8 cellular contexts compared by ENCODE assay signal in the genomic region with DNA sequence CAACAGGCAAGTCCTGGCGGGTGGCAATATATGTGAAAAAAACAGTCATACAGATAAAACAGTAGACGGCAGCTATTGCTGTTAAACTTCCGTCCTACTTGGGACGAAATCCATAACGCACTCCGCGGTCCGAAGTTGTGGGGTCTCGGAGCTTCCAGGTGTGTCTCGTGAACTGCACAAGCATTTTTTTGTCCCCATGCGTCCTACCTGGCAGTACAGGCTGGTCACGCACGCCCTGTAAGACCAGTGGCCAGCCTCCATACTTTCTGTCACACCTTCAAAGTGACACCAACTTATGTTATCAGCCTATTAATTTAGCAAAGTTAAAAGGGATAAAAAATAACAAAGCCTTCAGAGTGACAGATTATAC. TPM values are rescaled to one million over a fixed set of nuclear protein-coding genes. Genes with fewer than 3 reads are reported as not detected.
DNase-seq lines count a peak whose midpoint lies in the region; ATAC-seq and TF ChIP-seq lines count a peak whose summit lies in the region.

No MANE protein-coding gene starts in this region.

- TF ChIP-seq POLR2A in upper lobe of left lung (IDR thresholded peaks at IDR 0.05): no peak

- no peaks in the 10 kb centered on the region for H3K9me3 ChIP-seq in iPS DF 6.9 (ENCODE audit: control insufficient read depth, insufficient read depth, low read length)
- no peaks in the 10 kb centered on the region for H3K9me3 ChIP-seq in upper lobe of left lung

- no peak overlapping the region for H3K4me3 Mint-ChIP-seq in activated naive CD4-positive, alpha-beta T cell treated with anti-CD3 and anti-CD28 coated beads, Interleukin-2, amount 10 ng/mL, durations not matched to agents 7 days and 5 days

- ATAC-seq in activated naive CD4-positive, alpha-beta T cell treated with anti-CD3 and anti-CD28 coated beads, Interleukin-2, amount 50 U/mL, for 72 hours: peak; percentile 14 to 24
- ATAC-seq in upper lobe of left lung (ENCODE audit: low FRiP score in 2 of 2): peak; percentile 0 to 21

- H3K4me3 ChIP-seq in WI38 (ENCODE audit: low read depth, low read length) (peak overlapping the region; percentile 57), iPS DF 6.9 (ENCODE audit: low read length) (peak overlapping the region; percentile 80), upper lobe of left lung (peak overlapping the region in 3 of 4 donors; percentile 30 to 42 (median 39))

- CTCF ChIA-PET in activated naive CD4-positive, alpha-beta T cell treated with anti-CD3 and anti-CD28 coated beads, Interleukin-2, amount 10 ng/mL, durations not matched to agents 7 days and 5 days (lab: Charles Lee): no interaction called here

- H3K27ac ChIP-seq in iPS DF 6.9 (ENCODE audit: low read length): no peak overlapping the region
- peak overlapping the region in 1 of 4 donors; percentile 70 for H3K27ac ChIP-seq in upper lobe of left lung

- peak overlapping the region; percentile 80 to 97 for H3K27ac Mint-ChIP-seq in activated naive CD4-positive, alpha-beta T cell treated with anti-CD3 and anti-CD28 coated beads, Interleukin-2, amount 50 U/mL, for 72 hours
- H3K27ac Mint-ChIP-seq in activated naive CD4-positive, alpha-beta T cell treated with anti-CD3 and anti-CD28 coated beads, Interleukin-2, amount 10 ng/mL, durations not matched to agents 7 days and 5 days: no peak overlapping the region

- no peaks in the 10 kb centered on the region for H3K27me3 ChIP-seq in iPS DF 6.9 (ENCODE audit: control insufficient read depth, insufficient read depth, low read length)
- no peaks in the 10 kb centered on the region for H3K27me3 ChIP-seq in upper lobe of left lung

- no peak for TF ChIP-seq EP300 in upper lobe of left lung (IDR thresholded peaks at IDR 0.05)

- peaks cover 2% of the 10 kb centered on the region for H3K4me1 Mint-ChIP-seq in activated naive CD4-positive, alpha-beta T cell treated with anti-CD3 and anti-CD28 coated beads, Interleukin-2, amount 10 ng/mL, durations not matched to agents 7 days and 5 days

- H3K36me3 Mint-ChIP-seq in activated naive CD4-positive, alpha-beta T cell treated with anti-CD3 and anti-CD28 coated beads, Interleukin-2, amount 50 U/mL, for 72 hours: peaks cover 0 to 15% of the 10 kb centered on the region in 2 donors
- H3K36me3 Mint-ChIP-seq in activated naive CD4-positive, alpha-beta T cell treated with anti-CD3 and anti-CD28 coated beads, Interleukin-2, amount 10 ng/mL, durations not matched to agents 7 days and 5 days: no peaks in the 10 kb centered on the region

- no peak for DNase-seq in activated naive CD4-positive, alpha-beta T cell treated with anti-CD3 and anti-CD28 coated beads, Interleukin-2, amount 50 U/mL, for 72 hours (ENCODE audit: low spot score in 2 of 2)
- DNase-seq in activated naive CD4-positive, alpha-beta T cell treated with anti-CD3 and anti-CD28 coated beads, Interleukin-2, amount 10 ng/mL, durations not matched to agents 7 days and 5 days: no peak
- no peak for DNase-seq in iPS DF 6.9 (ENCODE audit: low read depth, low spot score)
- no peak for DNase-seq in upper lobe of left lung
- DNase-seq in NCI-H510A (lab: John Stamatoyannopoulos, UW): no peak
- DNase-seq in NCI-H1417 (lab: John Stamatoyannopoulos, UW): no peak
- DNase-seq in germinal center (ENCODE audit: low spot score): no peak

- H3K4me1 ChIP-seq in iPS DF 6.9 (ENCODE audit: control insufficient read depth, insufficient read depth, low read length): no peaks in the 10 kb centered on the region; the same call in 1 of the 2 replicates
- H3K4me1 ChIP-seq in upper lobe of left lung: peaks cover 0 to 8% (median 0%) of the 10 kb centered on the region in 4 donors

- peaks cover 39% of the 10 kb centered on the region for H3K27me3 Mint-ChIP-seq in activated naive CD4-positive, alpha-beta T cell treated with anti-CD3 and anti-CD28 coated beads, Interleukin-2, amount 10 ng/mL, durations not matched to agents 7 days and 5 days

- H3K36me3 ChIP-seq in iPS DF 6.9 (ENCODE audit: control insufficient read depth, insufficient read depth, low read length) (no peaks in the 10 kb centered on the region), upper lobe of left lung (no peaks in the 10 kb centered on the region)

- no peak for TF ChIP-seq CTCF in WI38 (IDR thresholded peaks at IDR 0.05; ENCODE audit: low read depth, low read length)
- TF ChIP-seq CTCF in upper lobe of left lung (IDR thresholded peaks at IDR 0.05): no peak

- no CpG with 5 or more reads among the region's 13 CpGs for WGBS in iPS DF 6.9 (ENCODE audit: insufficient coverage, insufficient read length)
- WGBS in upper lobe of left lung, 2 donors: 46 to 75% methylated on average over 13 of the region's 13 CpGs

- no peaks in the 10 kb centered on the region for H3K9me3 Mint-ChIP-seq in activated naive CD4-positive, alpha-beta T cell treated with anti-CD3 and anti-CD28 coated beads, Interleukin-2, amount 50 U/mL, for 72 hours
- no peaks in the 10 kb centered on the region for H3K9me3 Mint-ChIP-seq in activated naive CD4-positive, alpha-beta T cell treated with anti-CD3 and anti-CD28 coated beads, Interleukin-2, amount 10 ng/mL, durations not matched to agents 7 days and 5 days

RNA-seq across cellular contexts. Expression of gene TGFBI, which starts 51.3 kb away (rescaled TPM):
- not detected for total RNA-seq in activated naive CD4-positive, alpha-beta T cell treated with anti-CD3 and anti-CD28 coated beads, Interleukin-2, amount 50 U/mL, for 72 hours
- 100 to 1,000 TPM in 3 of 6 donors, 10 to 100 TPM in 3; 51.0 to 189 (median 126) TPM for total RNA-seq in upper lobe of left lung

RNA-seq across cellular contexts. Expression of gene SMAD5, which starts 52.5 kb away (rescaled TPM):
- total RNA-seq in activated naive CD4-positive, alpha-beta T cell treated with anti-CD3 and anti-CD28 coated beads, Interleukin-2, amount 50 U/mL, for 72 hours: 10 to 100 TPM in 1 of 2 donors, 1 to 10 TPM in 1; 5.8 to 12.1 TPM
- total RNA-seq in upper lobe of left lung: 10 to 100 TPM; 14.6 to 54.3 (median 45.1) TPM

Comparison
In these comparisons a context has a peak if more than half of its experiments do, and no peak if none do; other contexts are left out.
1. RNA of gene TGFBI, which starts 51.3 kb away (total RNA-seq): 51.0 to 189 TPM in upper lobe of left lung; not detected in activated naive CD4-positive, alpha-beta T cell treated with anti-CD3 and anti-CD28 coated beads, Interleukin-2, amount 50 U/mL, for 72 hours; every median in the first group is over 10 times any median in the second.
2. Peak in every context shown above with its lines, with median percentiles within 50 percentile points of each other: H3K4me3 ChIP-seq.